In the genomic region with DNA sequence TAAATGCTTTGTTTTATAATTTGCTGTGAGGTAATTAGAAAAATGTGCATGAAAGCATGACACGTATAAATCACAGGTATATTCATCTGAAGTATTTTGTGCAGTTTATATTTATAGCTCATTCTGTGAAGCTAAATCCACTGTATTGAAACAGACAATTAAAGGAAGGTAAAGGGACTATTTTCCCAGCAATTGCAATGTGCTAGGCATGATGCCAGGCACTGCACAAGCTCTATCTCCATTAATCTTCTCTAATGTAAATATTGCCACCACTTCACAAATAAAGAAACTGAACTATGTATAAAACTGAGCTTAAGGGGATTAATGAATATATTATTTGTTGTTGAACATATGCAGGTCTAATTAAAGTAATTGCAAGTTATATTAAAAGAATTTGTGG, we compare ENCODE assay signal across 16 cellular contexts.
DNase-seq lines count a peak whose midpoint lies in the region; TF ChIP-seq lines count a peak whose summit lies in the region.
"Had no signal": no experiment of that assay in that cellular context is flagged by ENCODE, and none has a peak within 500 bp of the region (broad histone marks: within the 10 kb centered on the region; RNA-seq: fewer than 3 reads in every experiment).

No MANE protein-coding gene starts in this region.

- no peaks in the 10 kb centered on the region for H3K27me3 ChIP-seq in neural cell (ENCODE audit: insufficient read depth, low read depth, low read length)
- H3K27me3 ChIP-seq: BLaER1 treated with 17β-estradiol and CSF1 and Interleukin-3, amounts not matched to agents 10 nM and 100 nM had no signal

- H3K4me3 ChIP-seq in neural cell (ENCODE audit: low read length): no peak overlapping the region
- H3K4me3 ChIP-seq: BLaER1 treated with 17β-estradiol and CSF1 and Interleukin-3, amounts not matched to agents 10 nM and 100 nM; GM12878; PC-9; SK-N-MC had no signal

- no peak overlapping the region for H3K4me2 ChIP-seq in neural cell (ENCODE audit: low read length)
- H3K4me2 ChIP-seq: BLaER1 treated with 17β-estradiol and CSF1 and Interleukin-3, amounts not matched to agents 10 nM and 100 nM; PC-9 had no signal

- H3K79me2 ChIP-seq in neural cell (replicated peaks; ENCODE audit: insufficient read depth, low read length): no peaks in the 10 kb centered on the region

- H4K20me1 ChIP-seq in neural cell (ENCODE audit: insufficient read depth): no peaks in the 10 kb centered on the region
- H4K20me1 ChIP-seq: BLaER1 treated with 17β-estradiol and CSF1 and Interleukin-3, amounts not matched to agents 10 nM and 100 nM had no signal

- DNase-seq in NCI-H1436 treated with DMSO at 0.1 percent for 48 hours (lab: John Stamatoyannopoulos, UW) (peak; percentile 56), NCI-H1436 (lab: John Stamatoyannopoulos, UW) (no peak), NCI-H2081 treated with DMSO at 0.1 percent for 48 hours (lab: John Stamatoyannopoulos, UW) (peak; percentile 46), NCI-H774 (lab: John Stamatoyannopoulos, UW) (peak; percentile 48), SIG-M5 (lab: John Stamatoyannopoulos, UW) (no peak), SW480 (ENCODE audit: low spot score) (no peak)
- DNase-seq in activated CD4-positive, alpha-beta T cell treated with anti-CD3 and anti-CD28 coated beads for 1 hour: no peak
- DNase-seq: 8988T, DMS79, NCI-H1930, PC-9, T-helper 17 cell had no signal

- H3F3A ChIP-seq in neural cell (ENCODE audit: insufficient read depth, low read length, poor library complexity, severe bottlenecking): peaks cover 5% of the 10 kb centered on the region

- no peak for TF ChIP-seq EP300 in neural cell (conservative IDR thresholded peaks at IDR 0.05; ENCODE audit: poor library complexity, severe bottlenecking)

- H3K9me2 ChIP-seq in neural cell (ENCODE audit: insufficient read depth, low read length): no peaks in the 10 kb centered on the region

- no peaks in the 10 kb centered on the region for H3K36me3 ChIP-seq in neural cell (ENCODE audit: insufficient read depth, low read length)
- H3K36me3 ChIP-seq: BLaER1 treated with 17β-estradiol and CSF1 and Interleukin-3, amounts not matched to agents 10 nM and 100 nM had no signal

- H3K9ac ChIP-seq in neural cell (ENCODE audit: low read length): no peak overlapping the region
- H3K9ac ChIP-seq: BLaER1 treated with 17β-estradiol and CSF1 and Interleukin-3, amounts not matched to agents 10 nM and 100 nM had no signal

- no peak overlapping the region for H2AFZ ChIP-seq in neural cell (ENCODE audit: low read depth, low read length)
- H2AFZ ChIP-seq: PC-9 had no signal

- TF ChIP-seq RAD21 in neural cell (conservative IDR thresholded peaks at IDR 0.05): no peak

- no peaks in the 10 kb centered on the region for H3K9me3 ChIP-seq in neural cell (ENCODE audit: low read length)
- H3K9me3 ChIP-seq: BLaER1 treated with 17β-estradiol and CSF1 and Interleukin-3, amounts not matched to agents 10 nM and 100 nM had no signal

- no peak for TF ChIP-seq CTCF in neural cell (IDR thresholded peaks at IDR 0.05; ENCODE audit: poor library complexity, severe bottlenecking)

- H3K27ac ChIP-seq in neural cell (ENCODE audit: low read length): peak overlapping the region; percentile 90
- H3K27ac ChIP-seq: BLaER1 treated with 17β-estradiol and CSF1 and Interleukin-3, amounts not matched to agents 10 nM and 100 nM; PC-9; SK-N-MC had no signal

TF ChIP-seq in neural cell, 6 proteins besides CTCF, POLR2A, EP300 and RAD21:
- TF ChIP-seq, protein P1, sequence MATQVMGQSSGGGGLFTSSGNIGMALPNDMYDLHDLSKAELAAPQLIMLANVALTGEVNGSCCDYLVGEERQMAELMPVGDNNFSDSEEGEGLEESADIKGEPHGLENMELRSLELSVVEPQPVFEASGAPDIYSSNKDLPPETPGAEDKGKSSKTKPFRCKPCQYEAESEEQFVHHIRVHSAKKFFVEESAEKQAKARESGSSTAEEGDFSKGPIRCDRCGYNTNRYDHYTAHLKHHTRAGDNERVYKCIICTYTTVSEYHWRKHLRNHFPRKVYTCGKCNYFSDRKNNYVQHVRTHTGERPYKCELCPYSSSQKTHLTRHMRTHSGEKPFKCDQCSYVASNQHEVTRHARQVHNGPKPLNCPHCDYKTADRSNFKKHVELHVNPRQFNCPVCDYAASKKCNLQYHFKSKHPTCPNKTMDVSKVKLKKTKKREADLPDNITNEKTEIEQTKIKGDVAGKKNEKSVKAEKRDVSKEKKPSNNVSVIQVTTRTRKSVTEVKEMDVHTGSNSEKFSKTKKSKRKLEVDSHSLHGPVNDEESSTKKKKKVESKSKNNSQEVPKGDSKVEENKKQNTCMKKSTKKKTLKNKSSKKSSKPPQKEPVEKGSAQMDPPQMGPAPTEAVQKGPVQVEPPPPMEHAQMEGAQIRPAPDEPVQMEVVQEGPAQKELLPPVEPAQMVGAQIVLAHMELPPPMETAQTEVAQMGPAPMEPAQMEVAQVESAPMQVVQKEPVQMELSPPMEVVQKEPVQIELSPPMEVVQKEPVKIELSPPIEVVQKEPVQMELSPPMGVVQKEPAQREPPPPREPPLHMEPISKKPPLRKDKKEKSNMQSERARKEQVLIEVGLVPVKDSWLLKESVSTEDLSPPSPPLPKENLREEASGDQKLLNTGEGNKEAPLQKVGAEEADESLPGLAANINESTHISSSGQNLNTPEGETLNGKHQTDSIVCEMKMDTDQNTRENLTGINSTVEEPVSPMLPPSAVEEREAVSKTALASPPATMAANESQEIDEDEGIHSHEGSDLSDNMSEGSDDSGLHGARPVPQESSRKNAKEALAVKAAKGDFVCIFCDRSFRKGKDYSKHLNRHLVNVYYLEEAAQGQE (IDR thresholded peaks at IDR 0.05; ENCODE audit: borderline replicate concordance): no peak
- TF ChIP-seq EZH2 (IDR thresholded peaks at IDR 0.05; ENCODE audit: borderline replicate concordance, insufficient read depth, low read length, poor library complexity, severe bottlenecking) (no peak), MXI1 (conservative IDR thresholded peaks at IDR 0.05; ENCODE audit: poor library complexity, severe bottlenecking) (no peak), SMC3 (conservative IDR thresholded peaks at IDR 0.05; ENCODE audit: poor library complexity) (no peak), TAF1 (IDR thresholded peaks at IDR 0.05; ENCODE audit: low read depth) (no peak), POLR2AphosphoS5 (IDR thresholded peaks at IDR 0.05) (no peak)

Comparison
In these comparisons a context has a peak if more than half of its experiments do, and no peak if none do; other contexts are left out.
1. DNase-seq: peak in NCI-H1436 treated with DMSO at 0.1 percent for 48 hours (single experiment), NCI-H2081 treated with DMSO at 0.1 percent for 48 hours (single experiment) and NCI-H774 (single experiment); none in NCI-H1436 (single experiment), SIG-M5 (single experiment), SW480 (single experiment) and activated CD4-positive, alpha-beta T cell treated with anti-CD3 and anti-CD28 coated beads for 1 hour (single experiment).